20 cellular contexts compared by ENCODE assay signal in the genomic region with DNA sequence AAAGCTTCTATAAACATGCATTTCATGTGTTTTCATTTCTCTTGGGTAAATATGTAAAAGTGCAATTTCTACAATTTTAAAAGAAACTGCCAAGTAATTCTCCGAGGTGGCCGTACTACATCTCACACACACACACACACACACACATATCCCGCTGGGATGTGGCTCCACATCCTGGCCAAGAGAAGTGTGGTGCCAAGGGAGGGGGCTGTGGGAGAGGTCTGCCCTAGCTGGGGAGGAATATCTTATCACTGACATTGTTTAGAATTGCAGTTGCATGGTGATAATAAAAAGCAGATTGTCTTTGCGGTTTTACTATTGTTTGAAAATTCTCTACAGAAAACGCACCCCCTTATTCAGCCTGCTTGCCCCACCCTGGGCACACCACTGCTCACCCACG.
DNase-seq lines count a peak whose midpoint lies in the region; ATAC-seq and TF ChIP-seq lines count a peak whose summit lies in the region.
"Had no signal": no experiment of that assay in that cellular context is flagged by ENCODE, and none has a peak within 500 bp of the region (broad histone marks: within the 10 kb centered on the region; RNA-seq: fewer than 3 reads in every experiment).

No MANE protein-coding gene starts in this region.

- H3K14ac ChIP-seq in mesenchymal stem cell (ENCODE audit: low read length in 2 of 2): no peak overlapping the region

- no peaks in the 10 kb centered on the region for H3K9me3 ChIP-seq in right atrium auricular region
- no peaks in the 10 kb centered on the region for H3K9me3 ChIP-seq in heart left ventricle
- H3K9me3 ChIP-seq in mesenchymal stem cell (ENCODE audit: control insufficient read depth, low read length): no peaks in the 10 kb centered on the region
- H3K9me3 ChIP-seq: Caco-2 had no signal

- H3K27me3 ChIP-seq in right atrium auricular region: no peaks in the 10 kb centered on the region
- peaks cover 0 to 5% (median 0%) of the 10 kb centered on the region in 9 donors for H3K27me3 ChIP-seq in heart left ventricle
- H3K27me3 ChIP-seq in mesenchymal stem cell (ENCODE audit: control insufficient read depth in 1 of 2, insufficient read depth in 1 of 2, low read length in 2 of 2): no peaks in the 10 kb centered on the region

- peaks cover 0 to 20% of the 10 kb centered on the region in 2 donors for H3K4me1 ChIP-seq in right atrium auricular region
- peaks cover 0 to 17% (median 0%) of the 10 kb centered on the region in 12 donors for H3K4me1 ChIP-seq in heart left ventricle
- H3K4me1 ChIP-seq in mesenchymal stem cell (ENCODE audit: control insufficient read depth, insufficient read depth, low read depth, low read length): no peaks in the 10 kb centered on the region
- H3K4me1 ChIP-seq: Caco-2 had no signal

- no peaks in the 10 kb centered on the region for H3K27me3 Mint-ChIP-seq in activated naive CD8-positive, alpha-beta T cell treated with anti-CD3 and anti-CD28 coated beads for 36 hours
- H3K27me3 Mint-ChIP-seq: CD4-positive, alpha-beta T cell had no signal

- TF ChIP-seq CTCF in right atrium auricular region (IDR thresholded peaks at IDR 0.05): no peak
- TF ChIP-seq CTCF in heart left ventricle (IDR thresholded peaks at IDR 0.05): no peak

- H3K27ac ChIP-seq in right atrium auricular region (no peak overlapping the region), heart left ventricle (no peak overlapping the region), mesenchymal stem cell (ENCODE audit: low read length, poor library complexity, severe bottlenecking) (no peak overlapping the region)

- no peaks in the 10 kb centered on the region for H3K79me1 ChIP-seq in mesenchymal stem cell (replicated peaks; ENCODE audit: low read length, poor library complexity, severe bottlenecking)

- peak; percentile 48 for DNase-seq in right atrium auricular region (ENCODE audit: low spot score)
- no peak for DNase-seq in heart left ventricle
- peak; percentile 62 for DNase-seq in fibroblast of gingiva (ENCODE audit: low read depth)
- DNase-seq in mesenchymal stem cell: no peak
- no peak for DNase-seq in erythroblast (lab: John Stamatoyannopoulos, UW)
- no peak for DNase-seq in NCI-H2227 treated with DMSO at 0.1 percent for 48 hours (lab: John Stamatoyannopoulos, UW)
- no peak for DNase-seq in activated naive CD8-positive, alpha-beta T cell treated with anti-CD3 and anti-CD28 coated beads for 36 hours
- DNase-seq: 8988T; Caco-2; CD4-positive, alpha-beta T cell; GF-D8; GOT3; MM.1S; NCI-H1092 treated with DMSO at 0.1 percent for 48 hours; NCI-H2081; NCI-H510A; NCI-H748 treated with DMSO at 0.1 percent for 48 hours; OCI-M1; Right ventricle myocardium superior had no signal

- WGBS in heart left ventricle, 4 donors: 54 to 60% (median 55%) methylated on average over 6 of the region's 6 CpGs
- 82% methylated on average over 3 of the region's 6 CpGs for WGBS in mesenchymal stem cell

- no peak for TF ChIP-seq POLR2A in heart left ventricle (IDR thresholded peaks at IDR 0.05)
- no peak for TF ChIP-seq POLR2A in erythroblast (IDR thresholded peaks at IDR 0.05; ENCODE audit: low read length)

- H3K9me3 Mint-ChIP-seq in activated naive CD8-positive, alpha-beta T cell treated with anti-CD3 and anti-CD28 coated beads for 36 hours: no peaks in the 10 kb centered on the region
- H3K9me3 Mint-ChIP-seq: CD4-positive, alpha-beta T cell had no signal

- no peak overlapping the region for H3K4me3 Mint-ChIP-seq in activated naive CD8-positive, alpha-beta T cell treated with anti-CD3 and anti-CD28 coated beads for 36 hours
- H3K4me3 Mint-ChIP-seq: CD4-positive, alpha-beta T cell had no signal

- H3K27ac Mint-ChIP-seq in activated naive CD8-positive, alpha-beta T cell treated with anti-CD3 and anti-CD28 coated beads for 36 hours: no peak overlapping the region
- H3K27ac Mint-ChIP-seq: CD4-positive, alpha-beta T cell had no signal

- no peak overlapping the region for H4K8ac ChIP-seq in mesenchymal stem cell (ENCODE audit: low read length)

- no peak overlapping the region for H3K18ac ChIP-seq in mesenchymal stem cell (ENCODE audit: low read depth in 1 of 2, low read length in 2 of 2)

- H3K36me3 ChIP-seq in right atrium auricular region: no peaks in the 10 kb centered on the region
- no peaks in the 10 kb centered on the region for H3K36me3 ChIP-seq in heart left ventricle
- no peaks in the 10 kb centered on the region for H3K36me3 ChIP-seq in mesenchymal stem cell (ENCODE audit: control insufficient read depth in 1 of 2, insufficient read depth in 2 of 2, low read depth in 1 of 2, low read length in 2 of 2)

- H3K9ac ChIP-seq in mesenchymal stem cell (ENCODE audit: low read length): no peak overlapping the region

- no peak overlapping the region for H2BK120ac ChIP-seq in mesenchymal stem cell (ENCODE audit: low read depth, low read length)

- no peak for ATAC-seq in heart left ventricle
- no peak for ATAC-seq in GM19467 (IDR thresholded peaks at IDR 0.05; ENCODE audit: unreplicated experiment)

- no peak overlapping the region for H2BK5ac ChIP-seq in mesenchymal stem cell (ENCODE audit: low read depth, low read length, poor library complexity, severe bottlenecking)

- H3K4me1 Mint-ChIP-seq in activated naive CD8-positive, alpha-beta T cell treated with anti-CD3 and anti-CD28 coated beads for 36 hours: no peaks in the 10 kb centered on the region

- H3K4me3 ChIP-seq in right atrium auricular region (no peak overlapping the region), heart left ventricle (no peak overlapping the region), mesenchymal stem cell (ENCODE audit: insufficient read depth in 1 of 2, low read depth in 1 of 2, low read length in 2 of 2) (no peak overlapping the region)

- H3K36me3 Mint-ChIP-seq in activated naive CD8-positive, alpha-beta T cell treated with anti-CD3 and anti-CD28 coated beads for 36 hours: no peaks in the 10 kb centered on the region

- H2AFZ ChIP-seq in mesenchymal stem cell (ENCODE audit: low read depth, low read length): no peak overlapping the region

- no peak overlapping the region for H4K91ac ChIP-seq in mesenchymal stem cell (ENCODE audit: low read length)

- H3K4me2 ChIP-seq in mesenchymal stem cell (ENCODE audit: low read length, poor library complexity, severe bottlenecking): no peak overlapping the region

- H3K23ac ChIP-seq in mesenchymal stem cell (ENCODE audit: low read length in 2 of 2): no peak overlapping the region

- no peak overlapping the region for H3K4ac ChIP-seq in mesenchymal stem cell (ENCODE audit: low read depth in 1 of 2, low read length in 2 of 2)

- H2AK5ac ChIP-seq in mesenchymal stem cell (ENCODE audit: low read length, severe bottlenecking): no peak overlapping the region

- H2BK12ac ChIP-seq in mesenchymal stem cell (ENCODE audit: low read length in 2 of 2): no peak overlapping the region

- intact Hi-C loops in heart left ventricle (cut with DNase I): no loop called here

- H2BK15ac ChIP-seq in mesenchymal stem cell (ENCODE audit: low read depth, poor library complexity, severe bottlenecking): peak overlapping the region; percentile 55

Comparison
In these comparisons a context has a peak if more than half of its experiments do, and no peak if none do; other contexts are left out.
1. DNase-seq: peak in right atrium auricular region (single experiment) and fibroblast of gingiva (single experiment); none in heart left ventricle (0 of 5), mesenchymal stem cell (single experiment), erythroblast (0 of 2), NCI-H2227 treated with DMSO at 0.1 percent for 48 hours (single experiment) and activated naive CD8-positive, alpha-beta T cell treated with anti-CD3 and anti-CD28 coated beads for 36 hours (single experiment).